Comparison of ENCODE assay signal across 33 cellular contexts in the genomic region with DNA sequence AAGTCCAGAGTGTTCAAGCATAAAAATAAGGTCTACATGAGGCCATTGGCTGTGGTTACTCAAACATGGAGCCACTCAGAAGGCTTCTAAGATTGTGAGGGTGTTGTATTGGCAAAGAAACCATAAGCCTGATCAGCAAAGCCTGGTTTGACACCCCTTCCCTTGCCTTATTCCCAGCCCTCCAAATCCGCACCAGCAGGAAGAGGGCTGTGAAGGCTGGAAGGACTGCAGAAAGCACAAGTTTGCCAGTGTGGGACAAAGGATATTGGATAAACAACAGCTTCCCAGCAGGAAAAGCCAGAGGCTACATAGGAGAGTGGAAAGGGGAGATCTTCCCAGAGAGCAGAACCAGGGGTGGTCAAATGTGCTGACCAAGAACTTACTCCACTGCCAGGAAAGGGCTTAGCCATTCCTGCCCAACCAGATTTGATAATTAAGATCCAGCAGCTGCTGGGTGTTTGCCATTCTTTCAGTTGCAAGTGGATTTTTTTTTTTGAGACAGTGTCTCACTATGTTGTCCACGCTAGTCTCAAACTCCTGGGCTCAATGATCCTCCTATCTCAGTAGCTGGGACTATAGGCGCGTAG. TPM values are rescaled to one million over a fixed set of nuclear protein-coding genes. Genes with fewer than 3 reads are reported as not detected.
DNase-seq lines count a peak whose midpoint lies in the region; ATAC-seq, FAIRE-seq and TF ChIP-seq lines count a peak whose summit lies in the region.
"Had no signal": no experiment of that assay in that cellular context is flagged by ENCODE, and none has a peak within 500 bp of the region (broad histone marks: within the 10 kb centered on the region; RNA-seq: fewer than 3 reads in every experiment).

No MANE protein-coding gene starts in this region.

- POLR2A ChIA-PET in endothelial cell of umbilical vein (lab: Charles Lee), result no interaction called here
- POLR2A ChIA-PET in naive thymus-derived CD8-positive, alpha-beta T cell (lab: Charles Lee), result no interaction called here

- no peak for TF ChIP-seq CTCF in left ventricle myocardium inferior (IDR thresholded peaks at IDR 0.05; ENCODE audit: borderline replicate concordance)
- TF ChIP-seq CTCF in endothelial cell of umbilical vein (IDR thresholded peaks at IDR 0.05; ENCODE audit: extremely low read depth in 1 of 2, insufficient read depth in 1 of 2, low read depth in 1 of 2, low read length in 2 of 2), result no peak

- dilution Hi-C loops in endothelial cell of umbilical vein (cut with MboI; ENCODE audit: extremely low pct_ligation_motif_present, low sequenced_read_pairs), result no loop called here

- intact Hi-C loops in left ventricle myocardium inferior (cut with micrococcal nuclease), result loop anchor here (10.0 kb wide), 1 partner anchor 98 kb away; no protein-coding TSS in a partner anchor
- intact Hi-C loops in cardiac septum (cut with DNase I), result loop anchor here (5.0 kb wide), 1 partner anchor 121 kb away; the partner anchor contains the start of gene TTLL4
- intact Hi-C loops in endothelial cell of umbilical vein (cut with micrococcal nuclease), result loop anchor here (2.0 kb wide), 1 partner anchor 50 kb away; the partner anchor contains the start of gene CYP27A1
- intact Hi-C loops in sciatic nerve (cut with DNase I), result no loop called here

- no peak overlapping the region for H3K4me3 ChIP-seq in left ventricle myocardium inferior
- no peak overlapping the region for H3K4me3 ChIP-seq in endothelial cell of umbilical vein (replicated peaks in 1 of 3; ENCODE audit: insufficient read depth in 1 of 3, low read depth in 1 of 3, low read length in 3 of 3)
- H3K4me3 ChIP-seq: SK-N-MC, vagina had no signal

- ATAC-seq in sciatic nerve (no peak), HG03342 (IDR thresholded peaks at IDR 0.05; ENCODE audit: unreplicated experiment) (no peak)
- no peak for ATAC-seq in naive thymus-derived CD8-positive, alpha-beta T cell
- ATAC-seq: activated CD4-positive, CD25-positive, alpha-beta regulatory T cell treated with anti-CD3 and anti-CD28 coated beads, Interleukin-2, amount 50 U/mL, for 24 hours; activated CD8-positive, alpha-beta T cell treated with anti-CD3 and anti-CD28 coated beads, Interleukin-2, amount 10 ng/mL, durations not matched to agents 7 days and 5 days; stimulated activated memory B cell treated with anti-CD40 and anti-IgM and Interleukin-4, amounts not matched to agents 10 μg/mL and 1 μg/mL and 100 μg/mL, for 72 hours had no signal

- H2AFZ ChIP-seq in endothelial cell of umbilical vein (ENCODE audit: low read depth, low read length), result peak overlapping the region; percentile 87

- peaks cover 16% of the 10 kb centered on the region for H3K9me3 ChIP-seq in left ventricle myocardium inferior (replicated peaks)
- H3K9me3 ChIP-seq in endothelial cell of umbilical vein (replicated peaks; ENCODE audit: control insufficient read depth, insufficient read depth, low read length), result no peaks in the 10 kb centered on the region
- H3K9me3 ChIP-seq: vagina had no signal

- H3K9me1 ChIP-seq in endothelial cell of umbilical vein (replicated peaks; ENCODE audit: control insufficient read depth, extremely low read depth, insufficient read depth, low read length), result no peaks in the 10 kb centered on the region

- no peak overlapping the region for H3K27ac Mint-ChIP-seq in naive thymus-derived CD8-positive, alpha-beta T cell
- H3K27ac Mint-ChIP-seq: activated CD8-positive, alpha-beta T cell treated with anti-CD3 and anti-CD28 coated beads, Interleukin-2, amount 10 ng/mL, durations not matched to agents 7 days and 5 days; activated naive CD8-positive, alpha-beta T cell; H9; nephron; stimulated activated memory B cell treated with anti-CD40 and anti-IgM and Interleukin-4, amounts not matched to agents 10 μg/mL and 1 μg/mL and 100 μg/mL, for 72 hours; T-helper 1 cell treated with Interleukin-12 subunit alpha and Interleukin-12 subunit beta and Interleukin-4 antibody, amounts not matched to agents 30 μg/mL and 1 μg/mL, for 36 hours had no signal

- H3K27ac ChIP-seq in left ventricle myocardium inferior (replicated peaks) (peak overlapping the region; percentile 86), endothelial cell of umbilical vein (ENCODE audit: insufficient read depth, low read depth, low read length) (peak overlapping the region; percentile 65)
- H3K27ac ChIP-seq: SK-N-MC had no signal

- H3K27me3 ChIP-seq in left ventricle myocardium inferior (ENCODE audit: low read depth), result peaks cover 74% of the 10 kb centered on the region
- peaks cover 0 to 5% of the 10 kb centered on the region in 2 experiments for H3K27me3 ChIP-seq in endothelial cell of umbilical vein (ENCODE audit: control insufficient read depth in 2 of 2, insufficient read depth in 2 of 2, low read length in 2 of 2)
- H3K27me3 ChIP-seq: vagina had no signal

- no peak overlapping the region for H3K4me3 Mint-ChIP-seq in naive thymus-derived CD8-positive, alpha-beta T cell
- H3K4me3 Mint-ChIP-seq: activated CD8-positive, alpha-beta T cell treated with anti-CD3 and anti-CD28 coated beads, Interleukin-2, amount 10 ng/mL, durations not matched to agents 7 days and 5 days; activated naive CD8-positive, alpha-beta T cell; H9; nephron; stimulated activated memory B cell treated with anti-CD40 and anti-IgM and Interleukin-4, amounts not matched to agents 10 μg/mL and 1 μg/mL and 100 μg/mL, for 72 hours; T-helper 1 cell treated with Interleukin-12 subunit alpha and Interleukin-12 subunit beta and Interleukin-4 antibody, amounts not matched to agents 30 μg/mL and 1 μg/mL, for 36 hours had no signal

- DNase-seq in left ventricle myocardium inferior (no peak), cardiac septum (ENCODE audit: low spot score) (no peak), endothelial cell of umbilical vein (ENCODE audit: low read depth, low spot score) (peak; percentile 35), sciatic nerve (ENCODE audit: low spot score) (peak; percentile 26), GOT3 (lab: John Stamatoyannopoulos, UW) (no peak)
- no peak for DNase-seq in naive thymus-derived CD8-positive, alpha-beta T cell
- no peak for DNase-seq in central memory CD4-positive, alpha-beta T cell
- DNase-seq: activated CD8-positive, alpha-beta T cell treated with anti-CD3 and anti-CD28 coated beads, Interleukin-2, amount 10 ng/mL, durations not matched to agents 7 days and 5 days; anterior cingulate cortex; caudate nucleus; H9; KBM-7; NCI-H1436 treated with DMSO at 0.1 percent for 48 hours; NCI-H345; NCI-H748 treated with DMSO at 0.1 percent for 48 hours; stimulated activated CD4-positive, alpha-beta T cell treated with anti-CD3 and anti-CD28 coated beads, Interleukin-4, amount 100 ng/mL, for 4 hours had no signal

- H3K4me2 ChIP-seq in endothelial cell of umbilical vein (ENCODE audit: insufficient read depth, low read length), result peak overlapping the region; percentile 50

- peaks cover 0 to 17% (median 7%) of the 10 kb centered on the region in 3 donors for H3K36me3 Mint-ChIP-seq in naive thymus-derived CD8-positive, alpha-beta T cell
- H3K36me3 Mint-ChIP-seq: activated naive CD8-positive, alpha-beta T cell had no signal

- H4K20me1 ChIP-seq in endothelial cell of umbilical vein (replicated peaks; ENCODE audit: control insufficient read depth, extremely low read depth, insufficient read depth, low read length), result no peaks in the 10 kb centered on the region

- H3K4me1 ChIP-seq in left ventricle myocardium inferior (peaks cover 6% of the 10 kb centered on the region), endothelial cell of umbilical vein (ENCODE audit: control insufficient read depth, extremely low read depth, insufficient read depth, low read length) (peaks cover 17% of the 10 kb centered on the region)

- H3K9me3 Mint-ChIP-seq in naive thymus-derived CD8-positive, alpha-beta T cell, result peaks cover 3 to 21% (median 12%) of the 10 kb centered on the region in 9 donors
- H3K9me3 Mint-ChIP-seq: H9 had no signal

- peaks cover 19 to 75% (median 48%) of the 10 kb centered on the region in 5 donors for H3K27me3 Mint-ChIP-seq in naive thymus-derived CD8-positive, alpha-beta T cell

- FAIRE-seq in endothelial cell of umbilical vein (lab: Jason Lieb, UNC), result peak; percentile 60
- FAIRE-seq: islet of Langerhans, TTC549 had no signal

- H3K79me2 ChIP-seq in endothelial cell of umbilical vein (ENCODE audit: control insufficient read depth, insufficient read depth, low read length), result no peaks in the 10 kb centered on the region

- TF ChIP-seq POLR2A in endothelial cell of umbilical vein (IDR thresholded peaks at IDR 0.05; ENCODE audit: low read depth, low read length), result no peak

- no peaks in the 10 kb centered on the region for H3K4me1 Mint-ChIP-seq in naive thymus-derived CD8-positive, alpha-beta T cell
- H3K4me1 Mint-ChIP-seq: stimulated activated memory B cell treated with anti-CD40 and anti-IgM and Interleukin-4, amounts not matched to agents 10 μg/mL and 1 μg/mL and 100 μg/mL, for 72 hours had no signal

- H3K36me3 ChIP-seq in left ventricle myocardium inferior (no peaks in the 10 kb centered on the region), endothelial cell of umbilical vein (ENCODE audit: control insufficient read depth in 2 of 2, extremely low read depth in 1 of 2, insufficient read depth in 2 of 2, low read length in 2 of 2) (no peaks in the 10 kb centered on the region)
- H3K36me3 ChIP-seq: vagina had no signal

- CTCF ChIA-PET in endothelial cell of umbilical vein (lab: Charles Lee), result interaction anchor here (1.2 to 3.5 kb wide), 5 partner anchors 10 to 123 kb away, joined by 3 to 44 read pairs (median 7); partner anchors contain the start of gene TTLL4

- no peak overlapping the region for H3K9ac ChIP-seq in endothelial cell of umbilical vein (replicated peaks; ENCODE audit: extremely low read depth, insufficient read depth, low read length)

- no TSS peak for BruUV-seq in endothelial cell of umbilical vein (replicated peaks; lab: Mats Ljungman, UMichigan)

RNA-seq across cellular contexts. Expression of gene PRKAG3, which starts 1.5 kb away (rescaled TPM):
- 0.14 TPM for total RNA-seq in left ventricle myocardium inferior
- total RNA-seq in cardiac septum, result 0.13 TPM
- total RNA-seq in endothelial cell of umbilical vein, result not detected in 2 replicates
- polyA plus RNA-seq in endothelial cell of umbilical vein, result not detected in 2 replicates
- polyA plus RNA-seq in endothelial cell of umbilical vein (2011; cell fraction: cytosol; rRNA removed), result not detected in 2 replicates
- not detected in 2 replicates for polyA plus RNA-seq in endothelial cell of umbilical vein (2011; cell fraction: nucleus; rRNA removed)
- not detected in 2 replicates for polyA plus RNA-seq in endothelial cell of umbilical vein (2012)
- polyA minus RNA-seq in endothelial cell of umbilical vein, result not detected in 2 replicates
- not detected for polyA minus RNA-seq in endothelial cell of umbilical vein (2011; cell fraction: cytosol; rRNA and poly(A)+ RNA removed)
- not detected in 2 replicates for polyA minus RNA-seq in endothelial cell of umbilical vein (2011; cell fraction: nucleus; rRNA and poly(A)+ RNA removed)
- 0.49 TPM for total RNA-seq in sciatic nerve
- total RNA-seq in naive thymus-derived CD8-positive, alpha-beta T cell, result not detected
- not detected for polyA plus RNA-seq in naive thymus-derived CD8-positive, alpha-beta T cell
- total RNA-seq: A673; activated CD8-positive, alpha-beta T cell treated with anti-CD3 and anti-CD28 coated beads, Interleukin-2, amount 10 ng/mL, durations not matched to agents 7 days and 5 days; dermis blood vessel endothelial cell; glomerular endothelial cell; H9; liver; temporal lobe; vagina had no signal
- polyA plus RNA-seq: BJ had no signal

RNA-seq across cellular contexts. Expression of gene WNT6, which starts 26.5 kb away (rescaled TPM):
- total RNA-seq in left ventricle myocardium inferior (1.0 TPM), cardiac septum (0.46 TPM), endothelial cell of umbilical vein (not detected in 2 replicates), sciatic nerve (23.3 TPM)
- polyA plus RNA-seq in endothelial cell of umbilical vein, result not detected in 2 replicates
- polyA plus RNA-seq in endothelial cell of umbilical vein (2011; cell fraction: cytosol; rRNA removed), result not detected in 2 replicates
- polyA plus RNA-seq in endothelial cell of umbilical vein (2011; cell fraction: nucleus; rRNA removed), result not detected in 2 replicates
- not detected in 2 replicates for polyA plus RNA-seq in endothelial cell of umbilical vein (2012)
- not detected in 2 replicates for polyA minus RNA-seq in endothelial cell of umbilical vein
- 0.72 TPM for polyA minus RNA-seq in endothelial cell of umbilical vein (2011; cell fraction: cytosol; rRNA and poly(A)+ RNA removed)
- not detected in 2 replicates for polyA minus RNA-seq in endothelial cell of umbilical vein (2011; cell fraction: nucleus; rRNA and poly(A)+ RNA removed)
- not detected for total RNA-seq in naive thymus-derived CD8-positive, alpha-beta T cell
- polyA plus RNA-seq in naive thymus-derived CD8-positive, alpha-beta T cell, result under 1 TPM in 1 of 3 donors, not detected in 2; 0.08 TPM
- total RNA-seq: A673; activated CD8-positive, alpha-beta T cell treated with anti-CD3 and anti-CD28 coated beads, Interleukin-2, amount 10 ng/mL, durations not matched to agents 7 days and 5 days; dermis blood vessel endothelial cell; glomerular endothelial cell; H9; osteoblast; temporal lobe had no signal
- polyA plus RNA-seq: BJ had no signal

RNA-seq across cellular contexts. Expression of gene WNT10A, which starts 47.5 kb away (rescaled TPM):
- total RNA-seq in left ventricle myocardium inferior (not detected), cardiac septum (not detected), endothelial cell of umbilical vein (not detected in 2 replicates), sciatic nerve (0.94 TPM)
- polyA plus RNA-seq in endothelial cell of umbilical vein, result not detected in 2 replicates
- not detected in 2 replicates for polyA plus RNA-seq in endothelial cell of umbilical vein (2011; cell fraction: cytosol; rRNA removed)
- not detected in 2 replicates for polyA plus RNA-seq in endothelial cell of umbilical vein (2011; cell fraction: nucleus; rRNA removed)
- not detected in 2 replicates for polyA plus RNA-seq in endothelial cell of umbilical vein (2012)
- polyA minus RNA-seq in endothelial cell of umbilical vein, result not detected in 2 replicates
- not detected for polyA minus RNA-seq in endothelial cell of umbilical vein (2011; cell fraction: cytosol; rRNA and poly(A)+ RNA removed)
- not detected in 2 replicates for polyA minus RNA-seq in endothelial cell of umbilical vein (2011; cell fraction: nucleus; rRNA and poly(A)+ RNA removed)
- total RNA-seq in naive thymus-derived CD8-positive, alpha-beta T cell, result 1 to 10 TPM; 1.7 to 1.8 TPM
- polyA plus RNA-seq in naive thymus-derived CD8-positive, alpha-beta T cell, result 1 to 10 TPM in 2 of 3 donors, under 1 TPM in 1; 0.53 to 1.2 (median 1.1) TPM
- total RNA-seq: activated CD8-positive, alpha-beta T cell treated with anti-CD3 and anti-CD28 coated beads, Interleukin-2, amount 10 ng/mL, durations not matched to agents 7 days and 5 days; glomerular endothelial cell; H9; osteoblast; temporal lobe had no signal
- polyA plus RNA-seq: BJ had no signal

RNA-seq across cellular contexts. Expression of gene CYP27A1, which starts 51.2 kb away (rescaled TPM):
- total RNA-seq in left ventricle myocardium inferior, result 6.7 TPM
- total RNA-seq in cardiac septum, result 5.2 TPM
- 12.6 and 15.1 TPM in 2 replicates for total RNA-seq in endothelial cell of umbilical vein
- 30.3 and 34.9 TPM in 2 replicates for polyA plus RNA-seq in endothelial cell of umbilical vein
- polyA plus RNA-seq in endothelial cell of umbilical vein (2011; cell fraction: cytosol; rRNA removed), result 17.1 and 17.9 TPM in 2 replicates
- 17.9 and 18.2 TPM in 2 replicates for polyA plus RNA-seq in endothelial cell of umbilical vein (2011; cell fraction: nucleus; rRNA removed)
- 11.3 and 18.5 TPM in 2 replicates for polyA plus RNA-seq in endothelial cell of umbilical vein (2012)
- 34.6 and 36.7 TPM in 2 replicates for polyA minus RNA-seq in endothelial cell of umbilical vein
- not detected for polyA minus RNA-seq in endothelial cell of umbilical vein (2011; cell fraction: cytosol; rRNA and poly(A)+ RNA removed)
- polyA minus RNA-seq in endothelial cell of umbilical vein (2011; cell fraction: nucleus; rRNA and poly(A)+ RNA removed), result 9.9 and 11.4 TPM in 2 replicates
- total RNA-seq in sciatic nerve, result 51.8 TPM
- total RNA-seq in naive thymus-derived CD8-positive, alpha-beta T cell, result under 1 TPM; 0.31 to 0.49 TPM
- polyA plus RNA-seq in naive thymus-derived CD8-positive, alpha-beta T cell, result under 1 TPM; 0.14 to 0.53 (median 0.27) TPM
- total RNA-seq: activated CD8-positive, alpha-beta T cell treated with anti-CD3 and anti-CD28 coated beads, Interleukin-2, amount 10 ng/mL, durations not matched to agents 7 days and 5 days had no signal

Comparison
In these comparisons a context has a peak if more than half of its experiments do, and no peak if none do; other contexts are left out.
1. DNase-seq: peak in endothelial cell of umbilical vein (single experiment) and sciatic nerve (single experiment); none in left ventricle myocardium inferior (single experiment), cardiac septum (single experiment), naive thymus-derived CD8-positive, alpha-beta T cell (0 of 10), central memory CD4-positive, alpha-beta T cell (single experiment) and GOT3 (single experiment).
2. RNA of gene WNT6, which starts 26.5 kb away (total RNA-seq): 23.3 TPM in sciatic nerve (single experiment); 1.0 TPM in left ventricle myocardium inferior (single experiment), 0.46 TPM in cardiac septum (single experiment), not detected in naive thymus-derived CD8-positive, alpha-beta T cell and not detected in endothelial cell of umbilical vein; every median in the first group is over 10 times any median in the second.